ENCODE assay signal across 8 cellular contexts in the genomic region with DNA sequence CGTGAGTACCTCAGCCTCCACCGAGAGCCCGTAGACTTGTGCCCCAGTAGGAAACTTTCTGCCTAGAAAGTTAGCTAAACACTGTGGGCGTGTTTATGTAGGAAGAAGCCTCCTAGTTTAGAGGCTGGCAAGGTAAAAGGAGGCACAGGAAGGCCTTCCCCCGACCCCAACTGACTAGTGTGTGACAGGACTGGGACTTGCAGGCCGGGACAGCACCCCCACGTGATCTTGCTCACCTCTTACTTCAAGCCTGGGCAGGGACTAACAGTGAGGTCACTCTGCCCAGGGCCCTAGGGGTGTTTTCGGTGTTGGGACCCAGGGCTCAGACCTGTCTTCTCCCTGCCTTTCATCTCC. TPM values are rescaled to one million over a fixed set of nuclear protein-coding genes. Genes with fewer than 3 reads are reported as not detected.
DNase-seq lines count a peak whose midpoint lies in the region; ATAC-seq, FAIRE-seq and TF ChIP-seq lines count a peak whose summit lies in the region.

No MANE protein-coding gene starts in this region.

- TF ChIP-seq CTCF in heart right ventricle (IDR thresholded peaks at IDR 0.05) (no peak), kidney (IDR thresholded peaks at IDR 0.05; ENCODE audit: borderline replicate concordance, extremely low read depth, insufficient read depth) (no peak)

- POLR2A ChIA-PET in HEK293T (lab: Yijun Ruan, JAX) = interaction anchor here (0.6 to 3.7 kb wide), 11 partner anchors 8 to 127 kb away, joined by 3 to 24 read pairs (median 6); a partner anchor contains a TSS

- CTCF ChIA-PET in HEK293T (lab: Yijun Ruan, JAX) = no interaction called here

- peak overlapping the region; percentile 1 to 100 (median 98) for H3K27ac ChIP-seq in heart right ventricle
- H3K27ac ChIP-seq in kidney (ENCODE audit: low read depth in 2 of 2, low read length in 2 of 2) = peak overlapping the region; percentile 95 to 98
- peak overlapping the region; percentile 95 for H3K27ac ChIP-seq in thymus (ENCODE audit: low read depth)

- no peaks in the 10 kb centered on the region for H3K27me3 Mint-ChIP-seq in activated naive CD8-positive, alpha-beta T cell treated with anti-CD3 and anti-CD28 coated beads for 36 hours

- no peaks in the 10 kb centered on the region for H3K27me3 ChIP-seq in heart right ventricle
- H3K27me3 ChIP-seq in thymus (ENCODE audit: control insufficient read depth, insufficient read depth) = no peaks in the 10 kb centered on the region

- 6 to 7% methylated on average over 8 of the region's 8 CpGs for WGBS in heart right ventricle, 2 donors
- 11% methylated on average over 8 of the region's 8 CpGs for WGBS in thymus

- DNase-seq in heart right ventricle (peak in 1 of 2 donors; percentile 25), Right ventricle myocardium superior (no peak), kidney (peak; percentile 78), GOT3 (lab: John Stamatoyannopoulos, UW) (no peak), HEK293T (ENCODE audit: extremely low spot score) (no peak)
- no peak for DNase-seq in activated naive CD8-positive, alpha-beta T cell treated with anti-CD3 and anti-CD28 coated beads for 36 hours

- peaks cover 0 to 11% (median 0%) of the 10 kb centered on the region in 9 donors for H3K36me3 ChIP-seq in heart right ventricle
- peaks cover 0 to under 1% of the 10 kb centered on the region in 2 donors for H3K36me3 ChIP-seq in kidney (ENCODE audit: control insufficient read depth in 1 of 2, insufficient read depth in 2 of 2, low read length in 2 of 2)
- H3K36me3 ChIP-seq in thymus (ENCODE audit: control insufficient read depth, insufficient read depth) = no peaks in the 10 kb centered on the region

- H3K4me1 ChIP-seq in heart right ventricle = peaks cover 7 to 43% (median 33%) of the 10 kb centered on the region in 9 donors
- H3K4me1 ChIP-seq in kidney (ENCODE audit: control insufficient read depth in 1 of 2, insufficient read depth in 1 of 2, low read depth in 1 of 2, low read length in 2 of 2) = peaks cover 9 to 25% of the 10 kb centered on the region in 2 donors
- peaks cover 19% of the 10 kb centered on the region for H3K4me1 ChIP-seq in thymus (ENCODE audit: control insufficient read depth, insufficient read depth, low read length)

- peaks cover 31% of the 10 kb centered on the region for H3K36me3 Mint-ChIP-seq in activated naive CD8-positive, alpha-beta T cell treated with anti-CD3 and anti-CD28 coated beads for 36 hours

- H3K27ac Mint-ChIP-seq in activated naive CD8-positive, alpha-beta T cell treated with anti-CD3 and anti-CD28 coated beads for 36 hours = peak overlapping the region; percentile 98

- H3K9ac ChIP-seq in kidney (ENCODE audit: low read length in 2 of 2) = peak overlapping the region; percentile 81 to 99

- peak overlapping the region; percentile 67 to 97 (median 83) for H3K4me3 ChIP-seq in heart right ventricle
- H3K4me3 ChIP-seq in kidney (ENCODE audit: low read length in 2 of 2) = peak overlapping the region; percentile 93 to 97
- H3K4me3 ChIP-seq in thymus (ENCODE audit: low read length) = peak overlapping the region; percentile 61

- peaks cover 33% of the 10 kb centered on the region for H3K4me1 Mint-ChIP-seq in activated naive CD8-positive, alpha-beta T cell treated with anti-CD3 and anti-CD28 coated beads for 36 hours

- no peaks in the 10 kb centered on the region for H3K9me3 ChIP-seq in heart right ventricle
- H3K9me3 ChIP-seq in kidney (ENCODE audit: control insufficient read depth in 1 of 2, low read length in 2 of 2) = no peaks in the 10 kb centered on the region
- H3K9me3 ChIP-seq in thymus (ENCODE audit: control insufficient read depth) = no peaks in the 10 kb centered on the region

- no peak for FAIRE-seq in kidney (lab: Jason Lieb, UNC)

- H3K9me3 Mint-ChIP-seq in activated naive CD8-positive, alpha-beta T cell treated with anti-CD3 and anti-CD28 coated beads for 36 hours = no peaks in the 10 kb centered on the region

- intact Hi-C loops in heart right ventricle (cut with DNase I) (loop anchor here in 6 of 10 donors (2.0 to 10.0 kb wide), 5 partner anchors 33 to 73 kb away; a partner anchor contains a TSS), Right ventricle myocardium superior (cut with DNase I) (loop anchor here (10.0 kb wide), 1 partner anchor 71 kb away; no protein-coding TSS in a partner anchor), kidney (cut with DNase I) (no loop called here)

- peak in 1 of 8 donors; percentile 0 for ATAC-seq in heart right ventricle
- no peak for ATAC-seq in Right ventricle myocardium superior (ENCODE audit: poor library complexity)
- ATAC-seq in HG03354 (IDR thresholded peaks at IDR 0.05; ENCODE audit: poor library complexity, severe bottlenecking, unreplicated experiment) = peak; percentile 0

- peak overlapping the region; percentile 92 for H3K4me3 Mint-ChIP-seq in activated naive CD8-positive, alpha-beta T cell treated with anti-CD3 and anti-CD28 coated beads for 36 hours

TF ChIP-seq in HEK293T, 16 proteins besides CTCF, POLR2A, EP300 and RAD21:
- TF ChIP-seq HDGF (IDR thresholded peaks at IDR 0.05; ENCODE audit: borderline replicate concordance) = no peak
- no peak for TF ChIP-seq SP1 (IDR thresholded peaks at IDR 0.05)
- no peak for TF ChIP-seq SUZ12 (IDR thresholded peaks at IDR 0.05)
- TF ChIP-seq FOXM1 (IDR thresholded peaks at IDR 0.05; ENCODE audit: borderline replicate concordance) = no peak
- no peak for TF ChIP-seq ARNT (IDR thresholded peaks at IDR 0.05)
- TF ChIP-seq FOXK2 (IDR thresholded peaks at IDR 0.05) = no peak
- TF ChIP-seq ZNF384 (IDR thresholded peaks at IDR 0.05) = no peak
- TF ChIP-seq LEF1 (IDR thresholded peaks at IDR 0.05; ENCODE audit: borderline replicate concordance) = no peak
- TF ChIP-seq, protein P1, sequence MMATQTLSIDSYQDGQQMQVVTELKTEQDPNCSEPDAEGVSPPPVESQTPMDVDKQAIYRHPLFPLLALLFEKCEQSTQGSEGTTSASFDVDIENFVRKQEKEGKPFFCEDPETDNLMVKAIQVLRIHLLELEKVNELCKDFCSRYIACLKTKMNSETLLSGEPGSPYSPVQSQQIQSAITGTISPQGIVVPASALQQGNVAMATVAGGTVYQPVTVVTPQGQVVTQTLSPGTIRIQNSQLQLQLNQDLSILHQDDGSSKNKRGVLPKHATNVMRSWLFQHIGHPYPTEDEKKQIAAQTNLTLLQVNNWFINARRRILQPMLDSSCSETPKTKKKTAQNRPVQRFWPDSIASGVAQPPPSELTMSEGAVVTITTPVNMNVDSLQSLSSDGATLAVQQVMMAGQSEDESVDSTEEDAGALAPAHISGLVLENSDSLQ (IDR thresholded peaks at IDR 0.05) = no peak
- TF ChIP-seq TARDBP (IDR thresholded peaks at IDR 0.05) = no peak
- no peak for TF ChIP-seq L3MBTL2 (conservative IDR thresholded peaks at IDR 0.05)
- TF ChIP-seq CTBP1 (IDR thresholded peaks at IDR 0.05; ENCODE audit: borderline replicate concordance) = no peak

RNA-seq across cellular contexts. Expression of a gene that starts 0.4 kb away (rescaled TPM):
- 100 to 1,000 TPM in 4 of 10 donors, 10 to 100 TPM in 6; 65.9 to 228 (median 92.5) TPM for total RNA-seq in heart right ventricle
- 100 to 1,000 TPM; 131 to 283 TPM for polyA plus RNA-seq in heart right ventricle
- total RNA-seq in Right ventricle myocardium superior = 116 TPM
- 100 to 1,000 TPM; 463 to 489 TPM for total RNA-seq in activated naive CD8-positive, alpha-beta T cell treated with anti-CD3 and anti-CD28 coated beads for 36 hours
- total RNA-seq in kidney = 358 TPM
- 223 TPM for polyA plus RNA-seq in kidney (ENCODE audit: insufficient read depth, low read depth, low replicate concordance)
- 429 TPM for polyA plus RNA-seq in thymus

RNA-seq across cellular contexts. Expression of a gene that starts 19.7 kb away (rescaled TPM):
- under 1 TPM in 3 of 10 donors, not detected in 7; 0.07 to 0.15 (median 0.08) TPM for total RNA-seq in heart right ventricle
- under 1 TPM; 0.03 to 0.15 TPM for polyA plus RNA-seq in heart right ventricle
- 0.30 TPM for total RNA-seq in Right ventricle myocardium superior
- under 1 TPM in 1 of 2 experiments, not detected in 1; 0.08 TPM for total RNA-seq in activated naive CD8-positive, alpha-beta T cell treated with anti-CD3 and anti-CD28 coated beads for 36 hours
- total RNA-seq in kidney = 0.88 TPM
- polyA plus RNA-seq in kidney (ENCODE audit: insufficient read depth, low read depth, low replicate concordance) = 1.3 TPM
- polyA plus RNA-seq in thymus = 4.1 TPM

RNA-seq across cellular contexts. Expression of a gene that starts 25.7 kb away (rescaled TPM):
- 1 to 10 TPM in 1 of 10 donors, under 1 TPM in 9; 0.17 to 1.5 (median 0.47) TPM for total RNA-seq in heart right ventricle
- polyA plus RNA-seq in heart right ventricle = 1 to 10 TPM in 1 of 2 donors, under 1 TPM in 1; 0.70 to 1.4 TPM
- total RNA-seq in Right ventricle myocardium superior = 1.2 TPM
- total RNA-seq in activated naive CD8-positive, alpha-beta T cell treated with anti-CD3 and anti-CD28 coated beads for 36 hours = under 1 TPM; 0.78 to 0.80 TPM
- 1.0 TPM for total RNA-seq in kidney
- polyA plus RNA-seq in kidney (ENCODE audit: insufficient read depth, low read depth, low replicate concordance) = 14.2 TPM
- 1.3 TPM for polyA plus RNA-seq in thymus

RNA-seq across cellular contexts. Expression of a gene that starts 28.3 kb away (rescaled TPM):
- not detected for total RNA-seq in heart right ventricle
- under 1 TPM in 1 of 2 donors, not detected in 1; 0.13 TPM for polyA plus RNA-seq in heart right ventricle
- not detected for total RNA-seq in Right ventricle myocardium superior
- not detected for total RNA-seq in activated naive CD8-positive, alpha-beta T cell treated with anti-CD3 and anti-CD28 coated beads for 36 hours
- total RNA-seq in kidney = not detected
- not detected for polyA plus RNA-seq in kidney (ENCODE audit: insufficient read depth, low read depth, low replicate concordance)
- 0.71 TPM for polyA plus RNA-seq in thymus
